Comparison of ENCODE assay signal across 2 cellular contexts in the genomic region with DNA sequence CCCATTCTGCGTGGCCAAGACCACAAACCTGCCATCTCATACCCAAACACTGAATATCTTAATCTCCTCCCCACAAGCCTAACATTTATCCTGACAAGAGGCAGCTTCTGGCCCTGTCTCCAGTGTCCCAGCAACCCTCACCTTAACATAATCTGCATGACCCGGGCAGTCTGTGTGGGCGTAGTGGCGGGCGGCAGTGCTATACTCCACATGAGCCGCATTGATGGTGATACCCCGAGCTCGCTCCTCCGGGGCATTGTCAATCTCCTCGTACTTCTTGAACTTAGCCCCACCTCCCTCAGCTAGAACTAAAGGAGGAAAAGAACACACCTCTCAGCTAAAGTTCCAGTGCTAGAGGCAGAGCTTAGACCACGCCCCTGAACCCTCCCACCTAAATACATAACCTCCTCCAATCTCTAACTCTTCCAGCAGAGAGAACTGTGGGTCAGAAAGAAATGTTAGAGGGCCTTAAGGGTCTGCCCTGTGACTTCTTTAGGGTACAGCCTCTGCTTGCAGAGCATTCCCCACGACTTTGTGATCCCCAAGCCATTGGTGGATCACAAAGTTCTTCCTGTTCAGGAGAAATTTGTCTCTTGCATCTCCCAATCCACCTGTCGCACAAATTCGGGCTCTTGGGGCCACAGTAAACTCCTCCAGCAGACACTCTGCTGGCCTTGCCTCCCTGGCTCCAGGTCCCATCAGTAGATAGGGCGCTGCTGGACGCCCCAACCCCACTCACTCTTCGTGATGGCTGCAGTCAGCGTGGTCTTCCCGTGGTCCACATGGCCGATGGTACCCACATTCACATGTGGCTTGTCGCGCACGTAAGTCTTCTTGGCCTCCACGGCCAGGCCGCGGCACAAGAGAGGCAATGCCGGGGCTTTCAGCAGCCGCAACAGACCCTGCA.
TF ChIP-seq lines count a peak whose summit lies in the region.

No MANE protein-coding gene starts in this region.

TF ChIP-seq in GM23338, 12 proteins besides CTCF, POLR2A, EP300 and RAD21:
- TF ChIP-seq STAT1 (IDR thresholded peaks at IDR 0.05; ENCODE audit: unreplicated experiment): no peak
- TF ChIP-seq CREB1 (CRISPR knock-in tag; IDR thresholded peaks at IDR 0.05; ENCODE audit: low read depth): no peak
- no peak for TF ChIP-seq EZH2phosphoT487 (IDR thresholded peaks at IDR 0.05; ENCODE audit: unreplicated experiment)

TF ChIP-seq in liver, 16 proteins besides CTCF, POLR2A, EP300 and RAD21:
- TF ChIP-seq FOXA1 (IDR thresholded peaks at IDR 0.05): no peak
- peak; percentile 18 for TF ChIP-seq TAF1 (conservative IDR thresholded peaks at IDR 0.05)
